17 cellular contexts compared by ENCODE assay signal in genomic region chr22:24550902-24551229, GRCh38. TPM values are rescaled to one million over a fixed set of nuclear protein-coding genes. Genes with fewer than 3 reads are reported as not detected.
DNase-seq lines count a peak whose midpoint lies in the region; ATAC-seq, FAIRE-seq and TF ChIP-seq lines count a peak whose summit lies in the region.
"Had no signal": no experiment of that assay in that cellular context is flagged by ENCODE, and none has a peak within 500 bp of the region (broad histone marks: within the 10 kb centered on the region; RNA-seq: fewer than 3 reads in every experiment).

No MANE protein-coding gene starts in this region.

- peak overlapping the region; percentile 74 to 99 (median 92) for H3K27ac Mint-ChIP-seq in CD14-positive monocyte
- H3K27ac Mint-ChIP-seq: T-helper 1 cell treated with Interleukin-12 subunit alpha and Interleukin-12 subunit beta and Interleukin-4 antibody, amounts not matched to agents 30 μg/mL and 1 μg/mL, for 36 hours had no signal

- TF ChIP-seq POLR2A in GM12878 (IDR thresholded peaks at IDR 0.05; ENCODE audit: low read depth, low read length), result peak; percentile 32; the same call in 1 of the 2 replicates

- peaks cover 46% of the 10 kb centered on the region for H3K79me2 ChIP-seq in GM12878 (ENCODE audit: control insufficient read depth, insufficient read depth, low read length)

- CTCF ChIA-PET in GM12878 (lab: Yijun Ruan, JAX), result no interaction called here

- H3K27ac ChIP-seq in GM12878 (ENCODE audit: control insufficient read depth, insufficient read depth), result no peak overlapping the region
- peak overlapping the region; percentile 81 for H3K27ac ChIP-seq in neutrophil

- H3K9me3 ChIP-seq in GM12878 (replicated peaks; ENCODE audit: control insufficient read depth, insufficient read depth, low read length) (no peaks in the 10 kb centered on the region), neutrophil (no peaks in the 10 kb centered on the region)

- DNase-seq in CD14-positive monocyte (ENCODE audit: low spot score) (no peak), GF-D8 (lab: John Stamatoyannopoulos, UW) (peak; percentile 59), GM12878 (ENCODE audit: low read depth, low spot score) (no peak), occipital lobe (lab: John Stamatoyannopoulos, UW) (no peak), NOMO-1 treated with dmso at 0.1 percent for 144 hours (lab: John Stamatoyannopoulos, UW; ENCODE audit: unreplicated experiment) (no peak), AG08395 (ENCODE audit: low spot score) (no peak)
- DNase-seq: activated CD4-positive, alpha-beta T cell treated with anti-CD3 and anti-CD28 coated beads for 36 hours; GDM1; immature natural killer cell; NCI-H524; retina; stimulated activated CD4-positive, alpha-beta T cell treated with anti-CD3 and anti-CD28 coated beads, Interleukin-4, amount 100 ng/mL, for 4 hours; stimulated activated naive CD4-positive, alpha-beta T cell had no signal

- H3K4me1 ChIP-seq in GM12878 (ENCODE audit: control insufficient read depth, insufficient read depth, low read length), result peaks cover 10% of the 10 kb centered on the region
- peaks cover 40 to 43% of the 10 kb centered on the region in 2 experiments for H3K4me1 ChIP-seq in neutrophil (ENCODE audit: control insufficient read depth in 1 of 2, insufficient read depth in 1 of 2, low read depth in 1 of 2, low read length in 1 of 2)

- H3K4me3 ChIP-seq in GM12878 (no peak overlapping the region), neutrophil (ENCODE audit: low read depth in 1 of 2, low read length in 1 of 2) (no peak overlapping the region)

- BruUV-seq in GM12878 (replicated peaks; lab: Mats Ljungman, UMichigan), result no TSS peak

- RAD21 ChIA-PET in GM12878 (lab: Charles Lee; ENCODE audit: unreplicated experiment), result no interaction called here

- H3K4me2 ChIP-seq in GM12878 (ENCODE audit: control insufficient read depth, insufficient read depth), result no peak overlapping the region

- H4K20me1 ChIP-seq in GM12878 (ENCODE audit: control insufficient read depth, insufficient read depth), result no peaks in the 10 kb centered on the region

- no peak for ATAC-seq in GM12878
- ATAC-seq: activated CD4-positive, alpha-beta T cell treated with anti-CD3 and anti-CD28 coated beads for 36 hours had no signal

- H3K4me1 Mint-ChIP-seq in CD14-positive monocyte, result peaks cover 46% of the 10 kb centered on the region

- SMC1A ChIA-PET in GM12878 (lab: Charles Lee; ENCODE audit: uncharacterized antibody, unreplicated experiment), result no interaction called here

- peak; percentile 27 for FAIRE-seq in GM12878 (lab: Jason Lieb, UNC)
- FAIRE-seq: bronchial epithelial cell, frontal cortex had no signal

- no peak for TF ChIP-seq EP300 in GM12878 (IDR thresholded peaks at IDR 0.05; ENCODE audit: borderline replicate concordance in 1 of 2, control insufficient read depth in 1 of 2, low read depth in 2 of 2, low read length in 2 of 2)

- no peaks in the 10 kb centered on the region for H3K27me3 ChIP-seq in GM12878 (replicated peaks in 1 of 2; ENCODE audit: control insufficient read depth in 2 of 2, insufficient read depth in 2 of 2, low read length in 1 of 2)
- no peaks in the 10 kb centered on the region for H3K27me3 ChIP-seq in neutrophil

- TF ChIP-seq CTCF in CD14-positive monocyte (IDR thresholded peaks at IDR 0.05) (no peak), GM12878 (IDR thresholded peaks at IDR 0.05 in 2 of 3, conservative IDR thresholded peaks at IDR 0.05 in 1 of 3; ENCODE audit: control insufficient read depth in 2 of 3, extremely low read depth in 1 of 3, insufficient read depth in 1 of 3, low read depth in 3 of 3, low read length in 3 of 3) (no peak), neutrophil (IDR thresholded peaks at IDR 0.05) (no peak)

- H3K36me3 Mint-ChIP-seq in CD14-positive monocyte, result peaks cover 48 to 61% of the 10 kb centered on the region in 2 donors

- 33% methylated on average over 3 of the region's 3 CpGs for WGBS in GM12878 (ENCODE audit: insufficient coverage, insufficient replicate concordance, low lambda C conversion rate, missing lambda C conversion rate)

- H3K9ac ChIP-seq in GM12878 (ENCODE audit: control insufficient read depth, insufficient read depth, low read length), result no peak overlapping the region

- intact Hi-C loops in CD14-positive monocyte (cut with micrococcal nuclease), result no loop called here
- intact Hi-C loops in GM12878 (cut with micrococcal nuclease; ENCODE audit: unreplicated experiment), result no loop called here

- no peak for TF ChIP-seq RAD21 in GM12878 (IDR thresholded peaks at IDR 0.05; ENCODE audit: insufficient read depth, low read depth, low read length)

- in situ Hi-C loops in GM12878 (cut with MboI), result no loop called here

- H3K27me3 Mint-ChIP-seq in CD14-positive monocyte (ENCODE audit: low read depth in 3 of 3), result peaks cover 2 to 3% (median 2%) of the 10 kb centered on the region in 3 donors
- H3K27me3 Mint-ChIP-seq: activated CD4-positive, alpha-beta T cell treated with anti-CD3 and anti-CD28 coated beads for 36 hours had no signal

- H3K36me3 ChIP-seq in GM12878 (ENCODE audit: control insufficient read depth in 2 of 2, insufficient read depth in 2 of 2, low read length in 1 of 2), result peaks cover 4 to 14% of the 10 kb centered on the region in 2 experiments; a peak in 3 of 4 replicates
- H3K36me3 ChIP-seq in neutrophil, result peaks cover 48% of the 10 kb centered on the region

- H2AFZ ChIP-seq in GM12878 (ENCODE audit: control insufficient read depth, low read depth, low read length), result no peak overlapping the region

- no peaks in the 10 kb centered on the region for H3K9me3 Mint-ChIP-seq in CD14-positive monocyte
- H3K9me3 Mint-ChIP-seq: immature natural killer cell; T-helper 1 cell treated with Interleukin-12 subunit alpha and Interleukin-12 subunit beta and Interleukin-4 antibody, amounts not matched to agents 30 μg/mL and 1 μg/mL, for 36 hours had no signal

- POLR2A ChIA-PET in GM12878 (lab: Charles Lee), result interaction anchor here (0.6 kb wide), 1 partner anchor 251 kb away, joined by 3 read pairs; no protein-coding TSS in a partner anchor

- peak overlapping the region in 1 of 2 donors; percentile 32 for H3K4me3 Mint-ChIP-seq in CD14-positive monocyte
- H3K4me3 Mint-ChIP-seq: activated CD4-positive, alpha-beta T cell treated with anti-CD3 and anti-CD28 coated beads for 36 hours; immature natural killer cell; T-helper 1 cell treated with Interleukin-12 subunit alpha and Interleukin-12 subunit beta and Interleukin-4 antibody, amounts not matched to agents 30 μg/mL and 1 μg/mL, for 36 hours had no signal

RNA-seq across cellular contexts. Expression of gene GUCD1, which starts 4.1 kb away (rescaled TPM):
- polyA plus RNA-seq in CD14-positive monocyte, result 10 to 100 TPM; 67.1 to 72.5 TPM
- 33.2 and 34.3 TPM in 2 replicates for total RNA-seq in GM12878 (2013; cell fraction: nucleolus; rRNA removed)
- 170 and 177 TPM in 2 replicates for total RNA-seq in GM12878 (2014; rRNA removed)
- total RNA-seq in GM12878 (2014; rRNA removed; fragmentation: Illumina TruSeq; extraction: Trizol), result 81.7 and 82.2 TPM in 2 replicates
- 126 and 127 TPM in 2 replicates for total RNA-seq in GM12878 (2021)
- polyA plus RNA-seq in GM12878 (2011; ENCODE audit: low read depth), result 65.3 TPM
- polyA plus RNA-seq in GM12878 (2011; rRNA removed), result 57.4 and 87.1 TPM in 2 replicates
- 128 and 167 TPM in 2 replicates for polyA plus RNA-seq in GM12878 (2011; cell fraction: cytosol; rRNA removed)
- polyA plus RNA-seq in GM12878 (2011; cell fraction: nucleus; rRNA removed), result 69.8 and 82.1 TPM in 2 replicates
- 80.9 and 87.1 TPM in 2 replicates for polyA plus RNA-seq in GM12878 (2012)
- polyA plus RNA-seq in GM12878 (2014; fragmentation: Illumina TruSeq; extraction: Trizol), result 65.0 and 89.3 TPM in 2 replicates
- polyA plus RNA-seq in GM12878 (2014; fragmentation: Nextera tagmentation; extraction: Ambion mirVana), result 10 to 100 TPM; 57.8 to 96.9 TPM
- polyA plus RNA-seq in GM12878 (2014; rRNA removed), result 136 and 145 TPM in 2 replicates
- polyA plus RNA-seq in GM12878 (2016; fragmentation: Nextera tagmentation; extraction: Ambion mirVana), result 10 to 100 TPM; 56.0 to 71.2 TPM
- polyA minus RNA-seq in GM12878 (2011; rRNA and poly(A)+ RNA removed), result 126 and 176 TPM in 2 replicates
- polyA minus RNA-seq in GM12878 (2011; cell fraction: cytosol; rRNA and poly(A)+ RNA removed), result 67.6 and 74.1 TPM in 2 replicates
- 20.8 and 41.9 TPM in 2 replicates for polyA minus RNA-seq in GM12878 (2011; cell fraction: nucleus; rRNA and poly(A)+ RNA removed)
- total RNA-seq in occipital lobe, result 48.7 TPM

RNA-seq across cellular contexts. Expression of gene SNRPD3, which starts 4.9 kb away (rescaled TPM):
- 10 to 100 TPM; 71.8 to 80.9 TPM for polyA plus RNA-seq in CD14-positive monocyte
- total RNA-seq in GM12878 (2013; cell fraction: nucleolus; rRNA removed), result 108 and 115 TPM in 2 replicates
- 175 and 179 TPM in 2 replicates for total RNA-seq in GM12878 (2014; rRNA removed)
- total RNA-seq in GM12878 (2014; rRNA removed; fragmentation: Illumina TruSeq; extraction: Trizol), result 254 and 257 TPM in 2 replicates
- total RNA-seq in GM12878 (2021), result 111 and 112 TPM in 2 replicates
- polyA plus RNA-seq in GM12878 (2011; ENCODE audit: low read depth), result 44.6 TPM
- 68.4 and 121 TPM in 2 replicates for polyA plus RNA-seq in GM12878 (2011; rRNA removed)
- polyA plus RNA-seq in GM12878 (2011; cell fraction: cytosol; rRNA removed), result 214 and 250 TPM in 2 replicates
- 76.5 and 82.6 TPM in 2 replicates for polyA plus RNA-seq in GM12878 (2011; cell fraction: nucleus; rRNA removed)
- 121 and 175 TPM in 2 replicates for polyA plus RNA-seq in GM12878 (2012)
- 324 and 433 TPM in 2 replicates for polyA plus RNA-seq in GM12878 (2014; fragmentation: Illumina TruSeq; extraction: Trizol)
- polyA plus RNA-seq in GM12878 (2014; fragmentation: Nextera tagmentation; extraction: Ambion mirVana), result 100 to 1,000 TPM; 244 to 258 TPM
- polyA plus RNA-seq in GM12878 (2014; rRNA removed), result 197 and 228 TPM in 2 replicates
- polyA plus RNA-seq in GM12878 (2016; fragmentation: Nextera tagmentation; extraction: Ambion mirVana), result 100 to 1,000 TPM; 240 to 251 TPM
- 175 and 182 TPM in 2 replicates for polyA minus RNA-seq in GM12878 (2011; rRNA and poly(A)+ RNA removed)
- 36.2 and 58.3 TPM in 2 replicates for polyA minus RNA-seq in GM12878 (2011; cell fraction: cytosol; rRNA and poly(A)+ RNA removed)
- polyA minus RNA-seq in GM12878 (2011; cell fraction: nucleus; rRNA and poly(A)+ RNA removed), result 57.3 and 92.8 TPM in 2 replicates
- 124 TPM for total RNA-seq in occipital lobe

RNA-seq across cellular contexts. Expression of gene LRRC75B, which starts 42.0 kb away (rescaled TPM):
- polyA plus RNA-seq in CD14-positive monocyte (under 1 TPM; 0.20 to 0.53 TPM), GM12878 (2011; rRNA removed) (0.68 and 0.98 TPM in 2 replicates), GM12878 (2014; fragmentation: Illumina TruSeq; extraction: Trizol) (0.09 TPM in 1 of 2 replicates, not detected in the other), GM12878 (2014; fragmentation: Nextera tagmentation; extraction: Ambion mirVana) (not detected), GM12878 (2014; rRNA removed) (0.56 and 0.66 TPM in 2 replicates), GM12878 (2016; fragmentation: Nextera tagmentation; extraction: Ambion mirVana) (under 1 TPM in 1 of 2 experiments, not detected in 1; 0.10 TPM)
- total RNA-seq in GM12878 (2013; cell fraction: nucleolus; rRNA removed), result 4.9 and 5.6 TPM in 2 replicates
- total RNA-seq in GM12878 (2014; rRNA removed) (0.11 TPM in 2 replicates), GM12878 (2014; rRNA removed; fragmentation: Illumina TruSeq; extraction: Trizol) (0.09 and 0.18 TPM in 2 replicates), GM12878 (2021) (0.24 and 0.26 TPM in 2 replicates), occipital lobe (5.3 TPM)
- 0.50 TPM for polyA plus RNA-seq in GM12878 (2011; ENCODE audit: low read depth)
- 1.5 and 1.8 TPM in 2 replicates for polyA plus RNA-seq in GM12878 (2011; cell fraction: cytosol; rRNA removed)
- polyA plus RNA-seq in GM12878 (2011; cell fraction: nucleus; rRNA removed), result 10.7 and 12.9 TPM in 2 replicates
- 0.84 and 1.2 TPM in 2 replicates for polyA plus RNA-seq in GM12878 (2012)
- polyA minus RNA-seq in GM12878 (2011; rRNA and poly(A)+ RNA removed), result 0.22 and 1.1 TPM in 2 replicates
- polyA minus RNA-seq in GM12878 (2011; cell fraction: cytosol; rRNA and poly(A)+ RNA removed), result not detected in 2 replicates
- polyA minus RNA-seq in GM12878 (2011; cell fraction: nucleus; rRNA and poly(A)+ RNA removed), result 0.67 and 0.73 TPM in 2 replicates

RNA-seq across cellular contexts. Expression of gene GGT1, which starts 52.1 kb away (rescaled TPM):
- 10 to 100 TPM; 16.0 to 25.5 TPM for polyA plus RNA-seq in CD14-positive monocyte
- total RNA-seq in GM12878 (2013; cell fraction: nucleolus; rRNA removed), result 37.5 and 48.1 TPM in 2 replicates
- 8.0 and 8.4 TPM in 2 replicates for total RNA-seq in GM12878 (2014; rRNA removed)
- 4.1 and 5.0 TPM in 2 replicates for total RNA-seq in GM12878 (2014; rRNA removed; fragmentation: Illumina TruSeq; extraction: Trizol)
- 11.8 and 13.9 TPM in 2 replicates for total RNA-seq in GM12878 (2021)
- polyA plus RNA-seq in GM12878 (2011; ENCODE audit: low read depth), result 3.7 TPM
- polyA plus RNA-seq in GM12878 (2011; rRNA removed), result 8.5 and 26.6 TPM in 2 replicates
- 30.9 and 43.3 TPM in 2 replicates for polyA plus RNA-seq in GM12878 (2011; cell fraction: cytosol; rRNA removed)
- polyA plus RNA-seq in GM12878 (2011; cell fraction: nucleus; rRNA removed), result 92.0 and 98.4 TPM in 2 replicates
- 10.6 and 11.7 TPM in 2 replicates for polyA plus RNA-seq in GM12878 (2012)
- polyA plus RNA-seq in GM12878 (2014; fragmentation: Illumina TruSeq; extraction: Trizol), result 2.1 and 7.4 TPM in 2 replicates
- polyA plus RNA-seq in GM12878 (2014; fragmentation: Nextera tagmentation; extraction: Ambion mirVana), result 1 to 10 TPM in 1 of 2 experiments, under 1 TPM in 1; 0.47 to 1.4 TPM
- polyA plus RNA-seq in GM12878 (2014; rRNA removed), result 11.3 and 11.6 TPM in 2 replicates
- polyA plus RNA-seq in GM12878 (2016; fragmentation: Nextera tagmentation; extraction: Ambion mirVana), result 10 to 100 TPM; 10.2 to 14.8 TPM
- polyA minus RNA-seq in GM12878 (2011; rRNA and poly(A)+ RNA removed), result 17.8 and 38.4 TPM in 2 replicates
- polyA minus RNA-seq in GM12878 (2011; cell fraction: cytosol; rRNA and poly(A)+ RNA removed), result 17.9 and 19.4 TPM in 2 replicates
- polyA minus RNA-seq in GM12878 (2011; cell fraction: nucleus; rRNA and poly(A)+ RNA removed), result 14.3 and 17.7 TPM in 2 replicates
- total RNA-seq in occipital lobe, result 2.2 TPM

RNA-seq across cellular contexts. Expression of gene UPB1, which starts 55.7 kb away (rescaled TPM):
- polyA plus RNA-seq in CD14-positive monocyte (under 1 TPM in 1 of 2 donors, not detected in 1; 0.17 TPM), GM12878 (2011; rRNA removed) (20.5 and 20.6 TPM in 2 replicates), GM12878 (2014; fragmentation: Illumina TruSeq; extraction: Trizol) (2.6 and 2.8 TPM in 2 replicates), GM12878 (2014; fragmentation: Nextera tagmentation; extraction: Ambion mirVana) (1 to 10 TPM; 2.9 to 4.5 TPM), GM12878 (2014; rRNA removed) (3.4 and 3.5 TPM in 2 replicates), GM12878 (2016; fragmentation: Nextera tagmentation; extraction: Ambion mirVana) (1 to 10 TPM in 1 of 2 experiments, under 1 TPM in 1; 0.89 to 1.2 TPM)
- total RNA-seq in GM12878 (2013; cell fraction: nucleolus; rRNA removed), result 39.2 and 39.8 TPM in 2 replicates
- total RNA-seq in GM12878 (2014; rRNA removed) (2.5 and 2.8 TPM in 2 replicates), GM12878 (2014; rRNA removed; fragmentation: Illumina TruSeq; extraction: Trizol) (3.4 and 3.5 TPM in 2 replicates), GM12878 (2021) (3.3 and 3.9 TPM in 2 replicates), occipital lobe (not detected)
- 1.8 TPM for polyA plus RNA-seq in GM12878 (2011; ENCODE audit: low read depth)
- polyA plus RNA-seq in GM12878 (2011; cell fraction: cytosol; rRNA removed), result 12.1 and 14.3 TPM in 2 replicates
- polyA plus RNA-seq in GM12878 (2011; cell fraction: nucleus; rRNA removed), result 19.0 and 30.2 TPM in 2 replicates
- polyA plus RNA-seq in GM12878 (2012), result 1.8 and 3.0 TPM in 2 replicates
- 10.8 and 11.0 TPM in 2 replicates for polyA minus RNA-seq in GM12878 (2011; rRNA and poly(A)+ RNA removed)
- polyA minus RNA-seq in GM12878 (2011; cell fraction: cytosol; rRNA and poly(A)+ RNA removed), result 3.3 and 3.6 TPM in 2 replicates
- 6.9 and 8.1 TPM in 2 replicates for polyA minus RNA-seq in GM12878 (2011; cell fraction: nucleus; rRNA and poly(A)+ RNA removed)
- total RNA-seq: bronchial epithelial cell had no signal
- polyA plus RNA-seq: immature natural killer cell had no signal
